Comparison of ENCODE assay signal across 10 cellular contexts in genomic region chr1:194466706-194467105, GRCh38.
A peak's percentile ranks its signal among the peaks of the same experiment; 100 is the strongest.
DNase-seq lines count a peak whose midpoint lies in the region; ATAC-seq and TF ChIP-seq lines count a peak whose summit lies in the region.
"Had no signal": no experiment of that assay in that cellular context is flagged by ENCODE, and none has a peak within 500 bp of the region (broad histone marks: within the 10 kb centered on the region; RNA-seq: fewer than 3 reads in every experiment).

No MANE protein-coding gene starts in this region.

- peak; percentile 10 for DNase-seq in NCI-H748 (lab: John Stamatoyannopoulos, UW; ENCODE audit: unreplicated experiment)
- no peak for DNase-seq in NCI-H748 treated with DMSO at 0.1 percent for 48 hours (lab: John Stamatoyannopoulos, UW)
- no peak for DNase-seq in OCI-LY7 (ENCODE audit: low spot score)
- peak; percentile 18 for DNase-seq in fibroblast of peridontal ligament (ENCODE audit: extremely low read depth)
- no peak for DNase-seq in smooth muscle cell (lab: John Stamatoyannopoulos, UW; ENCODE audit: unreplicated experiment)
- DNase-seq in left lung, result no peak
- no peak for DNase-seq in stimulated activated naive CD8-positive, alpha-beta T cell treated with anti-CD3 and anti-CD28 coated beads, Interleukin-15, Interleukin-2, amounts not matched to agents 100 U/mL and 50 U/mL, for 24 hours
- DNase-seq: NCI-H2081 had no signal

- ATAC-seq in left lung, result no peak
- no peak for ATAC-seq in stimulated activated naive CD8-positive, alpha-beta T cell treated with anti-CD3 and anti-CD28 coated beads, Interleukin-15, Interleukin-2, amounts not matched to agents 100 U/mL and 50 U/mL, for 24 hours
- no peak for ATAC-seq in GM19452 (IDR thresholded peaks at IDR 0.05; ENCODE audit: unreplicated experiment)
- ATAC-seq: activated T-helper 17 cell treated with anti-CD3 and anti-CD28 coated beads, Interleukin-2, amount 50 U/mL, for 72 hours had no signal

- intact Hi-C loops in OCI-LY7 (cut with micrococcal nuclease; ENCODE audit: unreplicated experiment) (no loop called here), left lung (cut with DNase I) (no loop called here)

- WGBS in smooth muscle cell (ENCODE audit: low lambda C conversion rate), result 52% methylated on average over 4 of the region's 4 CpGs

- H3K9me3 ChIP-seq in OCI-LY7 (ENCODE audit: low read length), result no peaks in the 10 kb centered on the region
- H3K9me3 ChIP-seq in smooth muscle cell (replicated peaks; ENCODE audit: low read depth), result no peaks in the 10 kb centered on the region
- no peaks in the 10 kb centered on the region for H3K9me3 ChIP-seq in left lung

- H3K79me2 ChIP-seq in OCI-LY7 (ENCODE audit: insufficient read depth, low read depth, low read length), result no peaks in the 10 kb centered on the region
- no peaks in the 10 kb centered on the region for H3K79me2 ChIP-seq in smooth muscle cell (ENCODE audit: low read depth)

- H4K20me1 ChIP-seq in OCI-LY7 (ENCODE audit: insufficient read depth, low read length) (no peaks in the 10 kb centered on the region), smooth muscle cell (ENCODE audit: low read depth) (no peaks in the 10 kb centered on the region)

- H3K36me3 ChIP-seq in OCI-LY7 (ENCODE audit: insufficient read depth, low read length) (no peaks in the 10 kb centered on the region), smooth muscle cell (ENCODE audit: low read depth) (no peaks in the 10 kb centered on the region), left lung (no peaks in the 10 kb centered on the region)

- no peaks in the 10 kb centered on the region for H3K27me3 ChIP-seq in smooth muscle cell (ENCODE audit: low read depth)
- H3K27me3 ChIP-seq in left lung, result no peaks in the 10 kb centered on the region

- peak; percentile 24; the same call in 1 of the 2 replicates for TF ChIP-seq CTCF in OCI-LY7 (conservative IDR thresholded peaks at IDR 0.05; ENCODE audit: low read length)
- peak; percentile 8 for TF ChIP-seq CTCF in smooth muscle cell (IDR thresholded peaks at IDR 0.05; ENCODE audit: borderline replicate concordance, insufficient read depth, poor library complexity, severe bottlenecking)
- TF ChIP-seq CTCF in left lung (IDR thresholded peaks at IDR 0.05), result no peak

- no peaks in the 10 kb centered on the region for H3K9me2 ChIP-seq in OCI-LY7 (ENCODE audit: insufficient read depth, low read length)

- H3K4me3 ChIP-seq in OCI-LY7 (ENCODE audit: low read depth, low read length, poor library complexity, severe bottlenecking) (no peak overlapping the region), smooth muscle cell (no peak overlapping the region), left lung (no peak overlapping the region)

- no TSS peak for BruUV-seq in OCI-LY7 (replicated peaks; lab: Mats Ljungman, UMichigan)

- H3F3A ChIP-seq in smooth muscle cell (ENCODE audit: low read depth), result no peaks in the 10 kb centered on the region

- H3K4me1 ChIP-seq in OCI-LY7 (ENCODE audit: insufficient read depth, low read length, poor library complexity, severe bottlenecking), result no peaks in the 10 kb centered on the region
- no peaks in the 10 kb centered on the region for H3K4me1 ChIP-seq in smooth muscle cell (ENCODE audit: low read depth)
- H3K4me1 ChIP-seq in left lung, result no peaks in the 10 kb centered on the region

- H3K4me2 ChIP-seq in OCI-LY7 (ENCODE audit: low read length) (no peak overlapping the region), smooth muscle cell (no peak overlapping the region)

- no peak overlapping the region for H3K9ac ChIP-seq in smooth muscle cell (ENCODE audit: low read depth)

- POLR2A ChIA-PET in OCI-LY7 (lab: Charles Lee), result no interaction called here

- CTCF ChIA-PET in OCI-LY7 (lab: Charles Lee; ENCODE audit: unreplicated experiment), result no interaction called here

- H2AFZ ChIP-seq in OCI-LY7 (ENCODE audit: low read length), result no peak overlapping the region
- H2AFZ ChIP-seq in smooth muscle cell (ENCODE audit: low read depth), result no peak overlapping the region

- no peak overlapping the region for H3K27ac ChIP-seq in OCI-LY7 (ENCODE audit: low read depth, low read length, poor library complexity, severe bottlenecking)
- no peak overlapping the region for H3K27ac ChIP-seq in smooth muscle cell (ENCODE audit: low read depth)
- no peak overlapping the region for H3K27ac ChIP-seq in left lung

Comparison
In these comparisons a context has a peak if more than half of its experiments do, and no peak if none do; other contexts are left out.
1. DNase-seq: peak in NCI-H748 (single experiment) and fibroblast of peridontal ligament (single experiment); none in NCI-H748 treated with DMSO at 0.1 percent for 48 hours (single experiment), OCI-LY7 (single experiment), smooth muscle cell (single experiment), left lung (0 of 2) and stimulated activated naive CD8-positive, alpha-beta T cell treated with anti-CD3 and anti-CD28 coated beads, Interleukin-15, Interleukin-2, amounts not matched to agents 100 U/mL and 50 U/mL, for 24 hours (single experiment).
2. CTCF ChIP-seq: peak in OCI-LY7 (single experiment) and smooth muscle cell (single experiment); none in left lung (0 of 2).